8 cellular contexts compared by ENCODE assay signal in genomic region chr12:10722905-10723866, GRCh38. TPM values are rescaled to one million over a fixed set of nuclear protein-coding genes. Genes with fewer than 3 reads are reported as not detected.
DNase-seq lines count a peak whose midpoint lies in the region; FAIRE-seq and TF ChIP-seq lines count a peak whose summit lies in the region.

YBX3 (minus strand) TSS chr12:10723323; CDS start chr12:10723111, 212 bp downstream.

- FAIRE-seq in keratinocyte (lab: Jason Lieb, UNC): no peak

- H2AFZ ChIP-seq in keratinocyte (ENCODE audit: control insufficient read depth, low read length): peak within 1 kb of the TSS; percentile 88

- no peaks in the 10 kb centered on the region for H3K9me1 ChIP-seq in keratinocyte (ENCODE audit: control insufficient read depth, extremely low read depth, insufficient read depth, low read length)

- peaks cover 9% of the 10 kb centered on the region for H4K20me1 ChIP-seq in keratinocyte (ENCODE audit: control insufficient read depth, extremely low read depth, insufficient read depth, low read length)

- peak; percentile 68 for DNase-seq in H4 (ENCODE audit: low spot score)
- DNase-seq in M059J (ENCODE audit: low read depth): peak; percentile 78
- DNase-seq in cerebellum (ENCODE audit: low spot score): peak; percentile 8
- no peak for DNase-seq in keratinocyte (ENCODE audit: low read depth, low spot score)
- peak; percentile 17 to 58 for DNase-seq in stimulated activated CD4-positive, alpha-beta T cell treated with anti-CD3 and anti-CD28 coated beads, Interleukin-12 subunit alpha, Interleukin-12 subunit beta, amount 100 ng/mL, for 24 hours (ENCODE audit: low read depth in 2 of 2)
- no peak for DNase-seq in NCI-H2029 (lab: John Stamatoyannopoulos, UW)

- peak within 1 kb of the TSS; percentile 100 for H3K9ac ChIP-seq in keratinocyte (ENCODE audit: control insufficient read depth, extremely low read depth, insufficient read depth, low read length)

- peaks cover 55% of the 10 kb centered on the region for H3K79me2 ChIP-seq in keratinocyte (ENCODE audit: control insufficient read depth, insufficient read depth, low read length)

- H3K4me1 ChIP-seq in keratinocyte (ENCODE audit: control insufficient read depth, extremely low read depth, insufficient read depth, low read length): peaks cover 29% of the 10 kb centered on the region

- H3K36me3 ChIP-seq in keratinocyte (ENCODE audit: control insufficient read depth in 2 of 2, extremely low read depth in 1 of 2, insufficient read depth in 2 of 2, low read length in 2 of 2): no peaks in the 10 kb centered on the region

- H3K4me2 ChIP-seq in keratinocyte (ENCODE audit: control insufficient read depth, extremely low read depth, insufficient read depth, low read depth, low read length): peak within 1 kb of the TSS; percentile 90

- dilution Hi-C loops in keratinocyte (cut with MboI; ENCODE audit: extremely low pct_ligation_motif_present, low sequenced_read_pairs): no loop called here

- TF ChIP-seq CTCF in VCaP (conservative IDR thresholded peaks at IDR 0.05): no peak
- no peak for TF ChIP-seq CTCF in keratinocyte (optimal IDR thresholded peaks at IDR 0.05 in 1 of 3, IDR thresholded peaks at IDR 0.05 in 1 of 3, conservative IDR thresholded peaks at IDR 0.05 in 1 of 3; ENCODE audit: extremely low read depth in 1 of 3, insufficient read depth in 2 of 3, low read length in 3 of 3)

- H3K27me3 ChIP-seq in keratinocyte (ENCODE audit: control insufficient read depth, extremely low read depth, insufficient read depth, low read length): no peaks in the 10 kb centered on the region

- H3K9me3 ChIP-seq in keratinocyte (ENCODE audit: control insufficient read depth, low read depth, low read length): no peaks in the 10 kb centered on the region

- H3K4me3 ChIP-seq in GM08714 (ENCODE audit: low read length) (peak within 1 kb of the TSS; percentile 86), keratinocyte (ENCODE audit: control insufficient read depth in 2 of 3, extremely low read depth in 1 of 3, insufficient read depth in 2 of 3, low read depth in 1 of 3, low read length in 3 of 3) (peak within 1 kb of the TSS; percentile 75 to 98 (median 97))

- H3K27ac ChIP-seq in VCaP (peak within 1 kb of the TSS; percentile 97), keratinocyte (ENCODE audit: control insufficient read depth, insufficient read depth, low read length) (peak within 1 kb of the TSS; percentile 99)

RNA-seq across cellular contexts. Expression of gene YBX3, which starts in this region (rescaled TPM):
- 55.7 and 96.7 TPM in 2 replicates for total RNA-seq in H4 (2014; rRNA removed; shearing (Covaris generic))
- total RNA-seq in M059J (2014; rRNA removed; shearing (Covaris generic)): 44.7 and 46.6 TPM in 2 replicates
- total RNA-seq in cerebellum: 16.2 TPM
- 127 to 367 TPM (median 170 TPM) in 3 replicates for polyA plus RNA-seq in keratinocyte
- polyA plus RNA-seq in keratinocyte (2011; ENCODE audit: low read depth): 818 TPM
- polyA plus RNA-seq in keratinocyte (2011; cell fraction: cytosol; rRNA removed): 244 and 286 TPM in 2 replicates
- 205 and 230 TPM in 2 replicates for polyA plus RNA-seq in keratinocyte (2011; cell fraction: nucleus; rRNA removed)
- 298 and 511 TPM in 2 replicates for polyA plus RNA-seq in keratinocyte (2012; ENCODE audit: low replicate concordance)
- polyA minus RNA-seq in keratinocyte: 135 to 368 TPM (median 136 TPM) in 3 replicates
- polyA minus RNA-seq in keratinocyte (2011; cell fraction: cytosol; rRNA and poly(A)+ RNA removed): 140 TPM
- 73.4 and 76.4 TPM in 2 replicates for polyA minus RNA-seq in keratinocyte (2011; cell fraction: nucleus; rRNA and poly(A)+ RNA removed)

Comparison
In these comparisons a context has a peak if more than half of its experiments do, and no peak if none do; other contexts are left out.
1. DNase-seq: peak in H4 (single experiment), M059J (single experiment), cerebellum (single experiment) and stimulated activated CD4-positive, alpha-beta T cell treated with anti-CD3 and anti-CD28 coated beads, Interleukin-12 subunit alpha, Interleukin-12 subunit beta, amount 100 ng/mL, for 24 hours (2 of 2); none in keratinocyte (single experiment) and NCI-H2029 (single experiment).